Comparison of ENCODE assay signal across 27 cellular contexts in the genomic region with DNA sequence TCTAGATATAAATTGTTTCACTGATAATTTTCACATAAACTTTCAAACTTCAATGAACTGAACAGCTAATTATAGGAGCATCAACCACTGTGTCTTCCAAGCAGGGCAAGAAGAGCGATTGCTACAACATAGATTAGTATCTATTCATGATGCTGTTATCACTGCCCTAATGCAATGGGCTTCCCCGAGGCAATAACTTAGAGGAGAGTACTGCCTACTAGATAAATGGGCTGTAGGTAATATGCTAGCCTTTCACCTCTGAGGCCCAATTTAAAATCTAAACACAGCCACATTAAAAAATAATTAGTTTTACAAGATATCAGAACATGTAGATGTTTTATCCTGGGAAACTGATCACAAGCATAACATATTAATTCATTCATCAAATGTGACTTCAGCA.
"Had no signal": no experiment of that assay in that cellular context is flagged by ENCODE, and none has a peak within 500 bp of the region (broad histone marks: within the 10 kb centered on the region; RNA-seq: fewer than 3 reads in every experiment).

No MANE protein-coding gene starts in this region.

- H3K4me2 ChIP-seq: neural progenitor cell had no signal

- H3K4me3 Mint-ChIP-seq: immature natural killer cell; nephron progenitor cell; neural progenitor cell; stimulated activated naive B cell treated with anti-CD40 and anti-IgM and Interleukin-4, amounts not matched to agents 10 μg/mL and 1 μg/mL and 100 μg/mL, for 72 hours had no signal

- H3K4me1 ChIP-seq: left lung, lower lobe of right lung, neural progenitor cell, right atrium auricular region, right lobe of liver, stomach, testis, thyroid gland, upper lobe of right lung had no signal

- H3K27me3 Mint-ChIP-seq: progenitor cell of endocrine pancreas; stimulated activated naive B cell treated with anti-CD40 and anti-IgM and Interleukin-4, amounts not matched to agents 10 μg/mL and 1 μg/mL and 100 μg/mL, for 72 hours had no signal

- H3K27me3 ChIP-seq: left lung, neural progenitor cell, neutrophil, ovary, right atrium auricular region, right lobe of liver, stomach, testis, thyroid gland, transverse colon, upper lobe of right lung had no signal

- H3K9me3 Mint-ChIP-seq: immature natural killer cell; natural killer cell; nephron progenitor cell; neural progenitor cell; stimulated activated naive B cell treated with anti-CD40 and anti-IgM and Interleukin-4, amounts not matched to agents 10 μg/mL and 1 μg/mL and 100 μg/mL, for 72 hours had no signal

- FAIRE-seq: urothelium cell line had no signal

- H3K9me3 ChIP-seq: left lung, lower lobe of right lung, neutrophil, ovary, right atrium auricular region, right lobe of liver, stomach, testis, thyroid gland, transverse colon, upper lobe of right lung had no signal

- ATAC-seq: left colon; left lung; lower lobe of right lung; natural killer cell; right lobe of liver; stimulated activated naive B cell treated with anti-CD40 and anti-IgM and Interleukin-4, amounts not matched to agents 10 μg/mL and 1 μg/mL and 100 μg/mL, for 72 hours; stimulated activated naive CD8-positive, alpha-beta T cell treated with anti-CD3 and anti-CD28 coated beads, Interleukin-15, Interleukin-2, amounts not matched to agents 100 U/mL and 50 U/mL, for 24 hours; upper lobe of right lung had no signal

- H3K4me3 ChIP-seq: left lung, lower lobe of right lung, neural progenitor cell, ovary, right atrium auricular region, right lobe of liver, stomach, testis, thyroid gland, transverse colon, upper lobe of right lung had no signal

- DNase-seq: head of caudate nucleus; hypothalamus; immature natural killer cell; islet precursor cell; left colon; left lung; lower lobe of right lung; natural killer cell; nephron progenitor cell; ovary; right lobe of liver; stimulated activated CD4-positive, alpha-beta T cell treated with anti-CD3 and anti-CD28 coated beads, Interleukin-12 subunit alpha, Interleukin-12 subunit beta, amount 100 ng/mL, for 4 hours; stimulated activated CD4-positive, alpha-beta T cell treated with anti-CD3 and anti-CD28 coated beads, Interleukin-15, amount 100 ng/mL, for 24 hours; stimulated activated CD4-positive, alpha-beta T cell treated with anti-CD3 and anti-CD28 coated beads, Interleukin-2, amount 100 ng/mL, for 24 hours; stimulated activated CD4-positive, alpha-beta T cell treated with anti-CD3 and anti-CD28 coated beads, Interleukin-4, amount 100 ng/mL, for 1 hour; stimulated activated naive B cell treated with anti-CD40 and anti-IgM and Interleukin-4, amounts not matched to agents 10 μg/mL and 1 μg/mL and 100 μg/mL, for 72 hours; stimulated activated naive CD8-positive, alpha-beta T cell treated with anti-CD3 and anti-CD28 coated beads, Interleukin-15, Interleukin-2, amounts not matched to agents 100 U/mL and 50 U/mL, for 24 hours; stomach; testis; thyroid gland; transverse colon; upper lobe of right lung had no signal

- H3K27ac Mint-ChIP-seq: nephron progenitor cell, neural progenitor cell, progenitor cell of endocrine pancreas had no signal

- H2AFZ ChIP-seq: neural progenitor cell had no signal

- H3K36me3 Mint-ChIP-seq: neural progenitor cell had no signal

- H3K27ac ChIP-seq: left lung, lower lobe of right lung, neural progenitor cell, neutrophil, ovary, right atrium auricular region, right lobe of liver, stomach, testis, thyroid gland, transverse colon, upper lobe of right lung had no signal

- H3K9ac ChIP-seq: neural progenitor cell had no signal

- H3K36me3 ChIP-seq: left lung, lower lobe of right lung, neural progenitor cell, ovary, right atrium auricular region, right lobe of liver, stomach, thyroid gland, upper lobe of right lung had no signal
